21 cellular contexts compared by ENCODE assay signal in the genomic region with DNA sequence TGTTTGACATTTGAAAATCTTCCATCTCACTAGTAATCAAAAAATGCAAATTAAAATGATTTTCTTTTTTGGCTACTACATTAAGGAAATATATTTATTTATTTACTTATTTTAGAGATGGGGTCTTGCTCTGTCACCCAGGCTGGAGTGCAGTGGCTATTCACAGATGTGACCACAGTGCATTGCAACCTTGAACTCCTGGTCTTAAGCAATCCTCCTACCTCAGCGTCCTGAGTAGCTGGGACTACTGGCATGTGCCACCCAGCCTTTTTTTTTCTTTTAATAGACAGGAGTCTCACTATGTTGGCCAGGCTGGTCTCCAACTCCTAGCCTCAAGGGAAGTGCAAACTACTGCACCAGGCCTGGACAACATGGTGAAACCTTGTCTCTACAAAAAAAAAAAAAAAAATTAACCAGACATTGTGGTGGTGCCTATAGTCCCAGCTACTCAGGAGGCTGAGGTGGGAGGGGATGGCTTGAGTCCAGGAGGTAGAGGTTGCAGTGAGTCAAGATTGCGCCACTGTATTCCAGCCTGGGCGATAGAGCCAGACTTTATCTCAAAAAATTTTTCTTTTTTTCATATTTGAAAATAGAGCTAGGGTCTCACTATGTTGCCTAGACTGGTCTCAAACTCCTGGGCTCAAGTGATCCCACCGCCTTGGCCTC.
"Had no signal": no experiment of that assay in that cellular context is flagged by ENCODE, and none has a peak within 500 bp of the region (broad histone marks: within the 10 kb centered on the region; RNA-seq: fewer than 3 reads in every experiment).

No MANE protein-coding gene starts in this region.

- ATAC-seq: activated naive CD8-positive, alpha-beta T cell treated with anti-CD3 and anti-CD28 coated beads, Interleukin-2, amount 50 U/mL, for 24 hours; left lung; natural killer cell treated with Interleukin-12 subunit alpha and Interleukin-12 subunit beta and Interleukin-15 and Interleukin-18, amount 100 ng/mL, for 72 hours had no signal

- H3K4me3 ChIP-seq: left lung, prostate gland, sigmoid colon had no signal

- H3K27ac ChIP-seq: epithelial cell of prostate, left lung, prostate gland, sigmoid colon had no signal

- H3K27ac Mint-ChIP-seq: activated CD4-positive, alpha-beta memory T cell treated with anti-CD3 and anti-CD28 coated beads, Interleukin-2, amount 10 ng/mL, durations not matched to agents 7 days and 5 days; activated naive CD8-positive, alpha-beta T cell treated with anti-CD3 and anti-CD28 coated beads, Interleukin-2, amount 50 U/mL, for 24 hours; activated T-helper 1 cell treated with anti-CD3 and anti-CD28 coated beads, Interleukin-12 subunit alpha, Interleukin-12 subunit beta, Interleukin-2, Interleukin-4 antibody, amounts not matched to agents 30 ng/mL and 10 ng/mL and 1 ng/mL, durations not matched to agents 14 hours and 24 hours and 36 hours; natural killer cell treated with Interleukin-12 subunit alpha and Interleukin-12 subunit beta and Interleukin-15 and Interleukin-18, amount 100 ng/mL, for 72 hours; T-helper 2 cell treated with Interferon-gamma antibody and Interleukin-4, amounts not matched to agents 5 μg/mL and 100 μg/mL, for 36 hours had no signal

- H3K9me3 ChIP-seq: left lung, prostate gland, sigmoid colon had no signal

- H3K9me3 Mint-ChIP-seq: activated CD4-positive, alpha-beta memory T cell treated with anti-CD3 and anti-CD28 coated beads, Interleukin-2, amount 10 ng/mL, durations not matched to agents 7 days and 5 days; activated naive CD8-positive, alpha-beta T cell treated with anti-CD3 and anti-CD28 coated beads, Interleukin-2, amount 50 U/mL, for 24 hours; activated T-helper 1 cell treated with anti-CD3 and anti-CD28 coated beads, Interleukin-12 subunit alpha, Interleukin-12 subunit beta, Interleukin-2, Interleukin-4 antibody, amounts not matched to agents 30 ng/mL and 10 ng/mL and 1 ng/mL, durations not matched to agents 14 hours and 24 hours and 36 hours; central memory CD8-positive, alpha-beta T cell; natural killer cell treated with Interleukin-12 subunit alpha and Interleukin-12 subunit beta and Interleukin-15 and Interleukin-18, amount 100 ng/mL, for 72 hours; T-helper 2 cell treated with Interferon-gamma antibody and Interleukin-4, amounts not matched to agents 5 μg/mL and 100 μg/mL, for 36 hours had no signal

- H3K4me3 Mint-ChIP-seq: activated CD4-positive, alpha-beta memory T cell treated with anti-CD3 and anti-CD28 coated beads, Interleukin-2, amount 10 ng/mL, durations not matched to agents 7 days and 5 days; activated naive CD8-positive, alpha-beta T cell treated with anti-CD3 and anti-CD28 coated beads, Interleukin-2, amount 50 U/mL, for 24 hours; activated T-helper 1 cell treated with anti-CD3 and anti-CD28 coated beads, Interleukin-12 subunit alpha, Interleukin-12 subunit beta, Interleukin-2, Interleukin-4 antibody, amounts not matched to agents 30 ng/mL and 10 ng/mL and 1 ng/mL, durations not matched to agents 14 hours and 24 hours and 36 hours; central memory CD8-positive, alpha-beta T cell; natural killer cell treated with Interleukin-12 subunit alpha and Interleukin-12 subunit beta and Interleukin-15 and Interleukin-18, amount 100 ng/mL, for 72 hours; T-helper 2 cell treated with Interferon-gamma antibody and Interleukin-4, amounts not matched to agents 5 μg/mL and 100 μg/mL, for 36 hours had no signal

- DNase-seq: activated CD4-positive, alpha-beta memory T cell treated with anti-CD3 and anti-CD28 coated beads, Interleukin-2, amount 10 ng/mL, durations not matched to agents 7 days and 5 days; activated CD4-positive, alpha-beta T cell treated with anti-CD3 and anti-CD28 coated beads for 1 hour; activated naive CD4-positive, alpha-beta T cell; activated naive CD8-positive, alpha-beta T cell treated with anti-CD3 and anti-CD28 coated beads, Interleukin-2, amount 50 U/mL, for 24 hours; effector memory CD4-positive, alpha-beta T cell; islet precursor cell; left lung; mesenchymal stem cell; occipital lobe; sigmoid colon; stimulated activated CD4-positive, alpha-beta T cell treated with anti-CD3 and anti-CD28 coated beads, Interleukin-12 subunit alpha, Interleukin-12 subunit beta, amount 100 ng/mL, for 4 hours; stimulated activated naive CD4-positive, alpha-beta T cell; substantia nigra; SW 1271; trophoblast cell had no signal

- H3K36me3 ChIP-seq: left lung, prostate gland, sigmoid colon had no signal

- H3K27me3 Mint-ChIP-seq: activated CD4-positive, alpha-beta memory T cell treated with anti-CD3 and anti-CD28 coated beads, Interleukin-2, amount 10 ng/mL, durations not matched to agents 7 days and 5 days; activated naive CD8-positive, alpha-beta T cell treated with anti-CD3 and anti-CD28 coated beads, Interleukin-2, amount 50 U/mL, for 24 hours; central memory CD8-positive, alpha-beta T cell; natural killer cell treated with Interleukin-12 subunit alpha and Interleukin-12 subunit beta and Interleukin-15 and Interleukin-18, amount 100 ng/mL, for 72 hours had no signal

- H3K27me3 ChIP-seq: left lung, sigmoid colon had no signal

- H3K36me3 Mint-ChIP-seq: natural killer cell treated with Interleukin-12 subunit alpha and Interleukin-12 subunit beta and Interleukin-15 and Interleukin-18, amount 100 ng/mL, for 72 hours had no signal
